1 cellular context compared by ENCODE assay signal in the genomic region with DNA sequence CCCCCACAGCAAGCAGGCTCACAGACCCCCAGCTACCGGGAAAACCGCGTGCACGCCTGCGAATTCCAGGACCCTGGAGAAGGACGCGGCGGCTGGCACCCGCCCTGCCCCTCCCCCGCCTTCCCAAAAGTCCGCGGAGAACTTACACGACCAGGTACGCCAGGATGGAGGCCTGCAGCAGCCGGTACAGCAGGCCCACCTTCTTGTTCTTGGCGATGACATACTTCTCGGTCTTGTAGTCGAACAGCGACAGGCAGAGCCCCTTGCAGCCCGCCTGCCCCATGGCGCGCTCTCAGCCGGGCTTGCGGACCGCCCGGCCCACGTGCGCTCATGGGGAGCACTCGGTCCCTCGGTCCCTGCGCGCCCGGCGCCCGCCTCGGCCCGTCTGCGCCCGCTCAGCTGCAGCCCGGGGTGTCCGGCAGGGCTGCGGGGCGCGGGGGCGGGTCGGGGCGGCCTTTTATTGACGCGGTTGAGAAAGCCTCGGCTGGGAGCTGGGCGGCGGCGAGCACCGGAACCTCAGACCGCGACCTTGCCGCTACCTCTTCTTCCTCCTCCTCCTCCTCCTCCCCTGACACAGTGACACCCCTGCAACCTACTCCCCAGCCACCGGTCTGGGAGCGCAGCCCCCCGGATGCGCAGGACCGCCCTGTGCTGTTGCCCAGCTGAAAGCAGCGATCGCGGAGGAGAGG.
TF ChIP-seq lines count a peak whose summit lies in the region.

A gene with protein sequence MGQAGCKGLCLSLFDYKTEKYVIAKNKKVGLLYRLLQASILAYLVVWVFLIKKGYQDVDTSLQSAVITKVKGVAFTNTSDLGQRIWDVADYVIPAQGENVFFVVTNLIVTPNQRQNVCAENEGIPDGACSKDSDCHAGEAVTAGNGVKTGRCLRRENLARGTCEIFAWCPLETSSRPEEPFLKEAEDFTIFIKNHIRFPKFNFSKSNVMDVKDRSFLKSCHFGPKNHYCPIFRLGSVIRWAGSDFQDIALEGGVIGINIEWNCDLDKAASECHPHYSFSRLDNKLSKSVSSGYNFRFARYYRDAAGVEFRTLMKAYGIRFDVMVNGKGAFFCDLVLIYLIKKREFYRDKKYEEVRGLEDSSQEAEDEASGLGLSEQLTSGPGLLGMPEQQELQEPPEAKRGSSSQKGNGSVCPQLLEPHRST (minus strand): TSS at position 433 of the 689 bp plus-strand sequence. CDS start 150 bp downstream, at position 283.

TF ChIP-seq in A549, 52 proteins besides CTCF, POLR2A, EP300 and RAD21 (continued from another document):
- TF ChIP-seq, protein P1, sequence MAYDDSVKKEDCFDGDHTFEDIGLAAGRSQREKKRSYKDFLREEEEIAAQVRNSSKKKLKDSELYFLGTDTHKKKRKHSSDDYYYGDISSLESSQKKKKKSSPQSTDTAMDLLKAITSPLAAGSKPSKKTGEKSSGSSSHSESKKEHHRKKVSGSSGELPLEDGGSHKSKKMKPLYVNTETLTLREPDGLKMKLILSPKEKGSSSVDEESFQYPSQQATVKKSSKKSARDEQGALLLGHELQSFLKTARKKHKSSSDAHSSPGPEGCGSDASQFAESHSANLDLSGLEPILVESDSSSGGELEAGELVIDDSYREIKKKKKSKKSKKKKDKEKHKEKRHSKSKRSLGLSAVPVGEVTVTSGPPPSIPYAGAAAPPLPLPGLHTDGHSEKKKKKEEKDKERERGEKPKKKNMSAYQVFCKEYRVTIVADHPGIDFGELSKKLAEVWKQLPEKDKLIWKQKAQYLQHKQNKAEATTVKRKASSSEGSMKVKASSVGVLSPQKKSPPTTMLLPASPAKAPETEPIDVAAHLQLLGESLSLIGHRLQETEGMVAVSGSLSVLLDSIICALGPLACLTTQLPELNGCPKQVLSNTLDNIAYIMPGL (CRISPR knock-in tag; IDR thresholded peaks at IDR 0.05; ENCODE audit: borderline replicate concordance), result no peak
- TF ChIP-seq, protein P2, sequence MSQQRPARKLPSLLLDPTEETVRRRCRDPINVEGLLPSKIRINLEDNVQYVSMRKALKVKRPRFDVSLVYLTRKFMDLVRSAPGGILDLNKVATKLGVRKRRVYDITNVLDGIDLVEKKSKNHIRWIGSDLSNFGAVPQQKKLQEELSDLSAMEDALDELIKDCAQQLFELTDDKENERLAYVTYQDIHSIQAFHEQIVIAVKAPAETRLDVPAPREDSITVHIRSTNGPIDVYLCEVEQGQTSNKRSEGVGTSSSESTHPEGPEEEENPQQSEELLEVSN (IDR thresholded peaks at IDR 0.05; ENCODE audit: borderline replicate concordance, low read depth), result 0 out of 2 replicates have a peak, but pooled peaks have one; percentile 38
- no peak for TF ChIP-seq NR3C1 (IDR thresholded peaks at IDR 0.05)
- no peak for TF ChIP-seq RCOR1 (IDR thresholded peaks at IDR 0.05; ENCODE audit: low read depth, low read length)
